ENCODE assay signal across 26 cellular contexts in the genomic region with DNA sequence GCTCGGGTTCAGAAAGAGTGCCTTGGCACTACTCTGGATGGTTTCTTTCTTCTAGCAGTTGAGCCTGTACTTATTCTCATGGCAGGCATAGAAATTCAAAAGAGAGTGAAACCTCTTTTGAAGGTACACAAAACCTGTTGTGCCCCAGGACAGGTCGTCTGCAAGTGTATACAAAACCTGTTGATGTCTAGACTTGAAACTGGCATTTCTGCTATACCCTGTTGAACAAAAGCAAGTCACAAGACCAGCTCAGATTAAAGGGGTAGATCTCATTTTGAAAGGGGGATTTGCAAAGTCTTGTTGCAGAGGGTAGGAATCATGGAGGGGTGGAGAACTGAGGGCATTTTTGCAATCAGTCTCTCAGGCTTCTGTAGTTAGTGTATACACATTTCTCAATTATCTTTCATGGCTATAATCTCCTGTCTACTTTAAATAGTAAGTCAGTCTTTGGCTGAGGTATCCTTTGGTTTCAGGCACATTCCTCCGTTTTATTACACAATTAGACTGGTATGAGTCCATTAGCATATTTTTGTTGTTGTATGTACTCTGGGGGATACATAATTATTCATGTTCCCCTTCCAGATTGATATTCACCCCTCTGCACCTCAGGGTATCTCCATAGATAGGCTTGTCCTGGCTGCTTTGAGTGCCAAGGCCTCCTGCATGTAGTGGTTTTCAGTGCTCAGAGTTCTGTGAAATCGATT.
"Had no signal": no experiment of that assay in that cellular context is flagged by ENCODE, and none has a peak within 500 bp of the region (broad histone marks: within the 10 kb centered on the region; RNA-seq: fewer than 3 reads in every experiment).

No MANE protein-coding gene starts in this region.

- H3K27me3 ChIP-seq: esophagus muscularis mucosa, heart right ventricle, sigmoid colon, testis, tibial artery had no signal

- H3K27ac Mint-ChIP-seq: effector memory CD8-positive, alpha-beta T cell; immature natural killer cell; naive thymus-derived CD8-positive, alpha-beta T cell; nephron progenitor cell; stimulated activated effector memory CD8-positive, alpha-beta T cell treated with anti-CD3 and anti-CD28 coated beads, Interleukin-12 subunit alpha, Interleukin-12 subunit beta, amount 100 ng/mL, for 72 hours; type B pancreatic cell had no signal

- H3K36me3 Mint-ChIP-seq: immature natural killer cell; stimulated activated effector memory CD8-positive, alpha-beta T cell treated with anti-CD3 and anti-CD28 coated beads, Interleukin-12 subunit alpha, Interleukin-12 subunit beta, amount 100 ng/mL, for 72 hours; type B pancreatic cell had no signal

- FAIRE-seq: endometrium had no signal

- DNase-seq: cortex of kidney; effector memory CD8-positive, alpha-beta T cell; foreskin melanocyte; glutamatergic neuron; heart right ventricle; hippocampal formation; immature natural killer cell; islet precursor cell; left ventricle myocardium superior; lower lobe of right lung; naive thymus-derived CD8-positive, alpha-beta T cell; nephron progenitor cell; nucleus accumbens; right cardiac atrium; sigmoid colon; stimulated activated CD4-positive, alpha-beta T cell treated with anti-CD3 and anti-CD28 coated beads, Interleukin-2, amount 100 ng/mL, for 24 hours; stimulated activated CD4-positive, alpha-beta T cell treated with anti-CD3 and anti-CD28 coated beads, Interleukin-4, amount 100 ng/mL, for 24 hours; stimulated activated naive CD4-positive, alpha-beta T cell treated with Interleukin-2 at 50 U/mL for 16 hours; substantia nigra; testis; tibial artery had no signal

- H3K9me3 ChIP-seq: prostate gland, testis had no signal

- H3K4me3 Mint-ChIP-seq: effector memory CD8-positive, alpha-beta T cell; immature natural killer cell; naive thymus-derived CD8-positive, alpha-beta T cell; nephron progenitor cell; stimulated activated effector memory CD8-positive, alpha-beta T cell treated with anti-CD3 and anti-CD28 coated beads, Interleukin-12 subunit alpha, Interleukin-12 subunit beta, amount 100 ng/mL, for 72 hours; type B pancreatic cell had no signal

- H3K27ac ChIP-seq: esophagus muscularis mucosa, heart right ventricle, lower lobe of right lung, prostate gland, sigmoid colon, testis, tibial artery had no signal

- H3K4me1 Mint-ChIP-seq: immature natural killer cell; naive thymus-derived CD8-positive, alpha-beta T cell; nephron progenitor cell; stimulated activated effector memory CD8-positive, alpha-beta T cell treated with anti-CD3 and anti-CD28 coated beads, Interleukin-12 subunit alpha, Interleukin-12 subunit beta, amount 100 ng/mL, for 72 hours had no signal

- ATAC-seq: effector memory CD8-positive, alpha-beta T cell; heart right ventricle; left ventricle myocardium superior; lower lobe of right lung; naive thymus-derived CD8-positive, alpha-beta T cell; right cardiac atrium had no signal

- H3K4me1 ChIP-seq: esophagus muscularis mucosa, heart right ventricle, lower lobe of right lung, prostate gland, sigmoid colon, testis, tibial artery had no signal

- H3K36me3 ChIP-seq: esophagus muscularis mucosa, heart right ventricle, lower lobe of right lung, prostate gland, sigmoid colon, tibial artery had no signal

- H3K4me3 ChIP-seq: esophagus muscularis mucosa, heart right ventricle, lower lobe of right lung, prostate gland, sigmoid colon, testis, tibial artery had no signal

- H3K27me3 Mint-ChIP-seq: effector memory CD8-positive, alpha-beta T cell; naive thymus-derived CD8-positive, alpha-beta T cell; type B pancreatic cell had no signal
